ENCODE assay signal across 7 cellular contexts in the genomic region with DNA sequence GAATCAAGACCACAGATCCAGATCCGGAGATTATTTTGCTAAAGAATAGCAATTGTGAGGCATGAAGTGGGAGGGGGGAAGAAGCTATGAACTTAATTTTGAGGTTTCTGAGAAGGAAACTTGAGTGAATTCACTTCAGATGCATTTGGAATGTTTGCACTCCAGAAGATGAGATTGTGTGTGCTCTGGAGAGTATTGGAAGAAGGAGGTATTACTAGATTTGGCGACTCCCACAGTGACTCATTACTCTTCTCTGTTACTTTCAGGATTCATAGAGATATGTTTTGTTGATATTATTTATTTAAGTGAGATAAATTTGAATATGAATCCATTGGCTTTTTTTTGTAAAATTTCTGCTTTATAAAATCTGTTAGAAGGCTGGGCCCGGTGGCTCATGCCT.
"Had no signal": no experiment of that assay in that cellular context is flagged by ENCODE, and none has a peak within 500 bp of the region (broad histone marks: within the 10 kb centered on the region; RNA-seq: fewer than 3 reads in every experiment).

No MANE protein-coding gene starts in this region.

- H3K4me3 ChIP-seq: K562 had no signal

- H3K36me3 Mint-ChIP-seq: IgD-negative memory B cell had no signal

- H3K4me1 Mint-ChIP-seq: IgD-negative memory B cell had no signal

- H3K27ac ChIP-seq: HL-60 had no signal

- H3K4me3 Mint-ChIP-seq: IgD-negative memory B cell had no signal

- ATAC-seq: HepG2, K562 had no signal

- DNase-seq: IMR-90, KBM-7 had no signal

- H3K27me3 Mint-ChIP-seq: IgD-negative memory B cell had no signal

- FAIRE-seq: HepG2, HTR-8/SVneo, K562 had no signal

- H3K27ac Mint-ChIP-seq: IgD-negative memory B cell had no signal
